In the genomic region with DNA sequence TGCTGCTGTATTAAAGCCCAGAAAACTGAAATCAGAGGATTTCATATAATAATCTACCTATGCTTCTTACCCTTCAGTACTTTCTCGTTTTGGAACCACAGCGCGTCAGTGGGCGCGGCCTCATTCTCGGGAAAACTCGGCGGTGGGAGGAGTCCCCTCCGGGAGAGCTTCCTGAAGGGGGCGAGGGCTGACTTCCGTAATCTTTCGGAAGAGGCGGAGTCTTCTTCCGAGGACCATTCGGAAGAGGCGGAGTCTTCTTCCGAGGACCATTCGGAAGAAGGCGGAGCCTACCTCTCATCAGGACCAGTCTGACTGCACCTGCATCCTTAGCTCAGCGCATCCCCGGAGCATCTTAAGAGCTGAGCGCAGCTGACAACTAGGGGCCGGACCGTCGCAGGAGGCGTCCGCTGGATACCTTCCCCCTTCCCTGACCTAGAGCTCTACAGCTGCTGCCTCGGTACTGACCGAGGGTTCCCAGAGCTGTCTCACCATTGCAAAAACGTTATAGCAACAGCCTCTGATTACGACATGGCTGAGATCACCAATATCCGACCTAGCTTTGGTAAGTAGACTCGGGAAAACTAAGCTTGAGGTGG, we compare ENCODE assay signal across 8 cellular contexts. TPM values are rescaled to one million over a fixed set of nuclear protein-coding genes. Genes with fewer than 3 reads are reported as not detected.
DNase-seq lines count a peak whose midpoint lies in the region; ATAC-seq and TF ChIP-seq lines count a peak whose summit lies in the region.

A gene with protein sequence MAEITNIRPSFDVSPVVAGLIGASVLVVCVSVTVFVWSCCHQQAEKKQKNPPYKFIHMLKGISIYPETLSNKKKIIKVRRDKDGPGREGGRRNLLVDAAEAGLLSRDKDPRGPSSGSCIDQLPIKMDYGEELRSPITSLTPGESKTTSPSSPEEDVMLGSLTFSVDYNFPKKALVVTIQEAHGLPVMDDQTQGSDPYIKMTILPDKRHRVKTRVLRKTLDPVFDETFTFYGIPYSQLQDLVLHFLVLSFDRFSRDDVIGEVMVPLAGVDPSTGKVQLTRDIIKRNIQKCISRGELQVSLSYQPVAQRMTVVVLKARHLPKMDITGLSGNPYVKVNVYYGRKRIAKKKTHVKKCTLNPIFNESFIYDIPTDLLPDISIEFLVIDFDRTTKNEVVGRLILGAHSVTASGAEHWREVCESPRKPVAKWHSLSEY (plus strand): TSS at position 334 of the 596 bp plus-strand sequence. CDS start 195 bp downstream, at position 529.

- H2BK120ac ChIP-seq in mesenchymal stem cell (ENCODE audit: low read depth, low read length): no peak within 1 kb of the TSS

- H3K9me3 Mint-ChIP-seq in endodermal cell: no peaks in the 10 kb centered on the region

- H4K8ac ChIP-seq in mesenchymal stem cell (ENCODE audit: low read length): peak within 1 kb of the TSS; percentile 90

- H2AFZ ChIP-seq in OCI-LY3 (ENCODE audit: low read depth, low read length) (peak within 1 kb of the TSS; percentile 94), mesenchymal stem cell (ENCODE audit: low read depth, low read length) (peak within 1 kb of the TSS; percentile 76)

- peak within 1 kb of the TSS in 1 of 2 experiments; percentile 32 for H3K23ac ChIP-seq in mesenchymal stem cell (ENCODE audit: low read length in 2 of 2)

- H3K27ac ChIP-seq in OCI-LY3 (ENCODE audit: low read length): peak within 1 kb of the TSS; percentile 84
- peak within 1 kb of the TSS; percentile 83 for H3K27ac ChIP-seq in endodermal cell (ENCODE audit: low read depth, low read length)
- H3K27ac ChIP-seq in mesenchymal stem cell (ENCODE audit: low read length, poor library complexity, severe bottlenecking): peak within 1 kb of the TSS; percentile 62

- peaks cover 18% of the 10 kb centered on the region for H3K27me3 Mint-ChIP-seq in endodermal cell (ENCODE audit: insufficient read depth)

- H3K4me3 ChIP-seq in OCI-LY3 (ENCODE audit: low read length) (peak within 1 kb of the TSS; percentile 87), endodermal cell (ENCODE audit: low read length) (peak within 1 kb of the TSS; percentile 83), mesenchymal stem cell (ENCODE audit: insufficient read depth in 1 of 2, low read depth in 1 of 2, low read length in 2 of 2) (peak within 1 kb of the TSS; percentile 38 to 83)

- peak within 1 kb of the TSS; percentile 88 for H3K9ac ChIP-seq in OCI-LY3 (ENCODE audit: low read length)
- peak within 1 kb of the TSS; percentile 19 for H3K9ac ChIP-seq in endodermal cell (ENCODE audit: extremely low read depth, low read length, poor library complexity, severe bottlenecking)
- H3K9ac ChIP-seq in mesenchymal stem cell (ENCODE audit: low read length): peak within 1 kb of the TSS; percentile 97

- no peaks in the 10 kb centered on the region for H4K20me1 ChIP-seq in OCI-LY3 (ENCODE audit: insufficient read depth, low read length)

- TF ChIP-seq CTCF in OCI-LY3 (IDR thresholded peaks at IDR 0.05; ENCODE audit: low read depth, low read length): no peak
- TF ChIP-seq CTCF in endodermal cell (conservative IDR thresholded peaks at IDR 0.05): no peak

- H3K4me1 ChIP-seq in OCI-LY3 (ENCODE audit: low read length): peaks cover 31% of the 10 kb centered on the region
- no peaks in the 10 kb centered on the region for H3K4me1 ChIP-seq in endodermal cell (ENCODE audit: control insufficient read depth, insufficient read depth, low read length)
- peaks cover 7% of the 10 kb centered on the region for H3K4me1 ChIP-seq in mesenchymal stem cell (ENCODE audit: control insufficient read depth, insufficient read depth, low read depth, low read length)

- peak within 1 kb of the TSS in 1 of 2 experiments; percentile 61 for H2BK12ac ChIP-seq in mesenchymal stem cell (ENCODE audit: low read length in 2 of 2)

- peaks cover 5% of the 10 kb centered on the region for H3K4me1 Mint-ChIP-seq in endodermal cell

- H3K4me3 Mint-ChIP-seq in endodermal cell: peak within 1 kb of the TSS; percentile 58

- in situ Hi-C loops in Caki2 (cut with HindIII; ENCODE audit: low pct_unique_long_range_greater_than_20kb, low sequenced_read_pairs): no loop called here

- H3K4me2 ChIP-seq in OCI-LY3 (ENCODE audit: low read length) (peak within 1 kb of the TSS; percentile 86), mesenchymal stem cell (ENCODE audit: low read length, poor library complexity, severe bottlenecking) (peak within 1 kb of the TSS; percentile 62)

- peak within 1 kb of the TSS; percentile 53 for H2BK15ac ChIP-seq in mesenchymal stem cell (ENCODE audit: low read depth, poor library complexity, severe bottlenecking)

- H2BK5ac ChIP-seq in mesenchymal stem cell (ENCODE audit: low read depth, low read length, poor library complexity, severe bottlenecking): no peak within 1 kb of the TSS

- H3K14ac ChIP-seq in mesenchymal stem cell (ENCODE audit: low read length in 2 of 2): peak within 1 kb of the TSS in 1 of 2 experiments; percentile 74

- peak within 1 kb of the TSS; percentile 33 for H2AK5ac ChIP-seq in mesenchymal stem cell (ENCODE audit: low read length, severe bottlenecking)

- H3K79me1 ChIP-seq in mesenchymal stem cell (replicated peaks; ENCODE audit: low read length, poor library complexity, severe bottlenecking): peaks cover 4% of the 10 kb centered on the region

- peak within 1 kb of the TSS; percentile 83 for H3K27ac Mint-ChIP-seq in endodermal cell

- 10 to 14% methylated on average over 24 to 33 of the region's 33 CpGs for WGBS in endodermal cell (ENCODE audit: insufficient coverage in 1 of 2, insufficient read length in 1 of 2), 2 experiments
- 13% methylated on average over 33 of the region's 33 CpGs for WGBS in mesenchymal stem cell

- peaks cover 8% of the 10 kb centered on the region for H3K36me3 Mint-ChIP-seq in endodermal cell (ENCODE audit: low read depth)

- H3K27me3 ChIP-seq in OCI-LY3 (ENCODE audit: low read depth, low read length) (no peaks in the 10 kb centered on the region), endodermal cell (ENCODE audit: control insufficient read depth, insufficient read depth, low read length, poor library complexity, severe bottlenecking) (peaks cover 25% of the 10 kb centered on the region), mesenchymal stem cell (ENCODE audit: control insufficient read depth in 1 of 2, insufficient read depth in 1 of 2, low read length in 2 of 2) (no peaks in the 10 kb centered on the region)

- peaks cover 28% of the 10 kb centered on the region for H3K79me2 ChIP-seq in OCI-LY3 (ENCODE audit: low read length)

- peak; percentile 96 for DNase-seq in Caki2 (ENCODE audit: low read depth)
- DNase-seq in HuH-7 (ENCODE audit: low spot score): peak; percentile 85
- DNase-seq in activated CD8-positive, alpha-beta memory T cell treated with anti-CD3 and anti-CD28 coated beads, Interleukin-2, amount 50 U/mL, for 4 hours: peak; percentile 93
- peak; percentile 98 for DNase-seq in endodermal cell
- DNase-seq in mesenchymal stem cell: peak; percentile 95
- DNase-seq in stimulated activated CD8-positive, alpha-beta memory T cell treated with anti-CD3 and anti-CD28 coated beads, Interleukin-12 subunit alpha, Interleukin-12 subunit beta, amount 100 ng/mL, for 24 hours (ENCODE audit: extremely low read depth): peak; percentile 86

- peaks cover 6% of the 10 kb centered on the region for H3K36me3 ChIP-seq in OCI-LY3 (replicated peaks; ENCODE audit: low read depth, low read length)
- peaks cover 13% of the 10 kb centered on the region for H3K36me3 ChIP-seq in endodermal cell (ENCODE audit: control insufficient read depth, insufficient read depth, low read length)
- peaks cover 3 to 16% of the 10 kb centered on the region in 2 experiments for H3K36me3 ChIP-seq in mesenchymal stem cell (ENCODE audit: control insufficient read depth in 1 of 2, insufficient read depth in 2 of 2, low read depth in 1 of 2, low read length in 2 of 2)

- H3K9me3 ChIP-seq in OCI-LY3 (ENCODE audit: insufficient read depth, low read length): no peaks in the 10 kb centered on the region
- H3K9me3 ChIP-seq in endodermal cell (ENCODE audit: control insufficient read depth, low read length): no peaks in the 10 kb centered on the region
- H3K9me3 ChIP-seq in mesenchymal stem cell (ENCODE audit: control insufficient read depth, low read length): no peaks in the 10 kb centered on the region

- H3K18ac ChIP-seq in mesenchymal stem cell (ENCODE audit: low read depth in 1 of 2, low read length in 2 of 2): peak within 1 kb of the TSS; percentile 60 to 80

- H3K4ac ChIP-seq in mesenchymal stem cell (ENCODE audit: low read depth in 1 of 2, low read length in 2 of 2): peak within 1 kb of the TSS; percentile 15 to 86

- H4K91ac ChIP-seq in mesenchymal stem cell (ENCODE audit: low read length): peak within 1 kb of the TSS; percentile 63

- peak; percentile 59 for ATAC-seq in GM21515 (IDR thresholded peaks at IDR 0.05; ENCODE audit: unreplicated experiment)

RNA-seq across cellular contexts. Expression of the gene that starts here (rescaled TPM):
- total RNA-seq in Caki2 (2014; rRNA removed; shearing (Covaris generic); ENCODE audit: low replicate concordance): 0.03 TPM in 1 of 2 replicates, not detected in the other
- total RNA-seq in endodermal cell: 1 to 10 TPM in 1 of 2 donors, under 1 TPM in 1; 0.40 to 5.0 TPM
- polyA plus RNA-seq in endodermal cell (2013, experiment 1 of 2): 16.1 TPM
- 14.0 TPM for polyA plus RNA-seq in endodermal cell (2013, experiment 2 of 2)
- polyA plus RNA-seq in mesenchymal stem cell (2013, experiment 1 of 2): 4.0 TPM
- polyA plus RNA-seq in mesenchymal stem cell (2013, experiment 2 of 2): 3.9 TPM

Comparison
In these comparisons a context has a peak if more than half of its experiments do, and no peak if none do; other contexts are left out.
1. Peak in every context shown above with its lines: DNase-seq, ATAC-seq, H3K4me3 ChIP-seq and H3K27ac ChIP-seq.
2. Peak in DNase-seq in Caki2; RNA of the gene not detected or under 1 TPM.
3. H3K9ac ChIP-seq: peak in every context shown above with its lines; median percentile 97 in mesenchymal stem cell; 88 in OCI-LY3; 19 in endodermal cell.